2 cellular contexts compared by ENCODE assay signal in genomic region chr15:74351639-74352038, GRCh38.
TF ChIP-seq lines count a peak whose summit lies in the region.

No MANE protein-coding gene starts in this region.

TF ChIP-seq in HEK293, 187 proteins besides CTCF, POLR2A, EP300 and RAD21:
- TF ChIP-seq ZNF585B (tag by site-specific recombination; IDR thresholded peaks at IDR 0.05), result no peak
- TF ChIP-seq IKZF3 (tag by site-specific recombination; IDR thresholded peaks at IDR 0.05), result no peak
- no peak for TF ChIP-seq ZNF558 (tag by site-specific recombination; IDR thresholded peaks at IDR 0.05)
- TF ChIP-seq ZBTB6 (tag by site-specific recombination; IDR thresholded peaks at IDR 0.05), result no peak
- TF ChIP-seq ZNF335 (tag by site-specific recombination; conservative IDR thresholded peaks at IDR 0.05), result no peak
- TF ChIP-seq ZNF747 (tag by site-specific recombination; IDR thresholded peaks at IDR 0.05), result no peak
- TF ChIP-seq ZNF398 (tag by site-specific recombination; IDR thresholded peaks at IDR 0.05), result no peak
- TF ChIP-seq ZEB2 (tag by site-specific recombination; IDR thresholded peaks at IDR 0.05), result no peak
- TF ChIP-seq ZBTB49 (tag by site-specific recombination; IDR thresholded peaks at IDR 0.05; ENCODE audit: low read depth), result no peak
- peak; percentile 43; the same call in 1 of the 2 replicates for TF ChIP-seq ZIC2 (tag by site-specific recombination; IDR thresholded peaks at IDR 0.05)
- peak; percentile 91 for TF ChIP-seq GLIS1 (tag by site-specific recombination; IDR thresholded peaks at IDR 0.05)
- TF ChIP-seq ZNF18 (tag by site-specific recombination; IDR thresholded peaks at IDR 0.05), result no peak
- no peak for TF ChIP-seq ZNF133 (tag by site-specific recombination; IDR thresholded peaks at IDR 0.05)
- TF ChIP-seq ZNF664 (tag by site-specific recombination; IDR thresholded peaks at IDR 0.05), result no peak
- no peak for TF ChIP-seq ZNF37A (tag by site-specific recombination; IDR thresholded peaks at IDR 0.05)

TF ChIP-seq in H1, 55 proteins besides CTCF, POLR2A, EP300 and RAD21:
- TF ChIP-seq SP2 (IDR thresholded peaks at IDR 0.05; ENCODE audit: low read length) (no peak), NANOG (IDR thresholded peaks at IDR 0.05; ENCODE audit: insufficient read depth, low read depth, low read length, poor library complexity, severe bottlenecking) (no peak), EGR1 (IDR thresholded peaks at IDR 0.05; ENCODE audit: borderline replicate concordance, low read depth, low read length) (no peak), BRCA1 (IDR thresholded peaks at IDR 0.05; ENCODE audit: low read depth, low read length) (no peak), HDAC6 (IDR thresholded peaks at IDR 0.05; ENCODE audit: low read depth, low read length) (no peak), TEAD4 (IDR thresholded peaks at IDR 0.05; ENCODE audit: low read depth, low read length) (no peak), KDM1A (IDR thresholded peaks at IDR 0.05; ENCODE audit: borderline replicate concordance, low read length) (no peak), SIX5 (IDR thresholded peaks at IDR 0.05; ENCODE audit: low read depth, low read length) (no peak), BACH1 (IDR thresholded peaks at IDR 0.05; ENCODE audit: low read length) (no peak), JUND (IDR thresholded peaks at IDR 0.05; ENCODE audit: low read length) (no peak), POLR2AphosphoS5 (IDR thresholded peaks at IDR 0.05; ENCODE audit: low read depth, low read length) (no peak), POU5F1 (IDR thresholded peaks at IDR 0.05; ENCODE audit: low read depth, low read length) (no peak), TAF1 (IDR thresholded peaks at IDR 0.05; ENCODE audit: low read depth, low read length) (no peak), GABPA (IDR thresholded peaks at IDR 0.05; ENCODE audit: borderline replicate concordance, insufficient read depth, low read length) (no peak)
